Comparison of ENCODE assay signal across 17 cellular contexts in the genomic region with DNA sequence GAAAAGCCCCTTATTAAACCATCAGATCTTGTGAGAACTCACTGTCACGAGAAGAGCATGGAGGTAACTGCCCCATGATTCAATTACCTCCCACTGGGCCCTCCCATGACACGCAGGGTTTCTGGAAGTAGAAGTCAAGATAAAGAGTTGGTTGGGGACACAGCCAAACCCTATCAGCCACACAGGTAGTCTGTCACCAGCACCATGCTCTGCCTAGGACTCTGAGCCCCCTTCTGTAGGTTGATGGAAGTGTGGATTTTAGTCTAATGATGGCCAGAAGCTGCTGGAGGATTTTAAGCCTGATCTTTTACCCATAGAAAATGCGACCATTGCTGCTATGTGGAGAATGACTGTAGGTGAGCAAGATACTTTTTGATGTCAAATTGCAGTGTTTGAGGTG.
DNase-seq lines count a peak whose midpoint lies in the region; ATAC-seq and TF ChIP-seq lines count a peak whose summit lies in the region.
"Had no signal": no experiment of that assay in that cellular context is flagged by ENCODE, and none has a peak within 500 bp of the region (broad histone marks: within the 10 kb centered on the region; RNA-seq: fewer than 3 reads in every experiment).

No MANE protein-coding gene starts in this region.

- no peaks in the 10 kb centered on the region for H3K9me3 ChIP-seq in tibial artery
- H3K9me3 ChIP-seq: neutrophil, uterus had no signal

- no peak overlapping the region for H3K4me3 Mint-ChIP-seq in activated naive CD4-positive, alpha-beta T cell treated with anti-CD3 and anti-CD28 coated beads for 36 hours
- no peak overlapping the region for H3K4me3 Mint-ChIP-seq in activated naive CD8-positive, alpha-beta T cell
- peak overlapping the region in 4 of 5 donors; percentile 43 to 85 (median 78) for H3K4me3 Mint-ChIP-seq in immature natural killer cell
- H3K4me3 Mint-ChIP-seq: T-helper 2 cell treated with Interferon-gamma antibody and Interleukin-4, amounts not matched to agents 5 μg/mL and 100 μg/mL, for 36 hours had no signal

- no peaks in the 10 kb centered on the region for H3K27me3 ChIP-seq in tibial artery
- H3K27me3 ChIP-seq: neutrophil, uterus had no signal

- no peak for TF ChIP-seq CTCF in tibial artery (IDR thresholded peaks at IDR 0.05)

- CTCF ChIA-PET in activated naive CD4-positive, alpha-beta T cell treated with anti-CD3 and anti-CD28 coated beads for 36 hours (lab: Charles Lee) = interaction anchor here (0.8 kb wide), 1 partner anchor 471 kb away, joined by 3 read pairs; no protein-coding TSS in a partner anchor

- no peaks in the 10 kb centered on the region for H3K27me3 Mint-ChIP-seq in activated naive CD4-positive, alpha-beta T cell treated with anti-CD3 and anti-CD28 coated beads for 36 hours (ENCODE audit: low read depth)
- no peaks in the 10 kb centered on the region for H3K27me3 Mint-ChIP-seq in activated naive CD8-positive, alpha-beta T cell
- H3K27me3 Mint-ChIP-seq in immature natural killer cell (ENCODE audit: low read depth in 3 of 3) = peaks cover 4 to 8% (median 8%) of the 10 kb centered on the region in 3 donors

- H3K36me3 ChIP-seq in tibial artery = no peaks in the 10 kb centered on the region
- H3K36me3 ChIP-seq: uterus had no signal

- no peak overlapping the region for H3K4me3 ChIP-seq in tibial artery
- H3K4me3 ChIP-seq: uterus had no signal

- H3K9me3 Mint-ChIP-seq in activated naive CD4-positive, alpha-beta T cell treated with anti-CD3 and anti-CD28 coated beads for 36 hours = peaks cover 9% of the 10 kb centered on the region
- no peaks in the 10 kb centered on the region for H3K9me3 Mint-ChIP-seq in activated naive CD8-positive, alpha-beta T cell (ENCODE audit: low read depth)
- no peaks in the 10 kb centered on the region for H3K9me3 Mint-ChIP-seq in immature natural killer cell

- H3K27ac Mint-ChIP-seq in activated naive CD4-positive, alpha-beta T cell treated with anti-CD3 and anti-CD28 coated beads for 36 hours = peak overlapping the region; percentile 73
- H3K27ac Mint-ChIP-seq in activated naive CD8-positive, alpha-beta T cell = peak overlapping the region; percentile 36
- H3K27ac Mint-ChIP-seq in immature natural killer cell = peak overlapping the region; percentile 93 to 99 (median 98)

- intact Hi-C loops in activated naive CD4-positive, alpha-beta T cell treated with anti-CD3 and anti-CD28 coated beads for 36 hours (cut with micrococcal nuclease) = loop anchor here (2.0 kb wide), 2 partner anchors 13 to 21 kb away; no protein-coding TSS in a partner anchor
- intact Hi-C loops in tibial artery (cut with DNase I; ENCODE audit: low total_unique reads) = no loop called here

- H3K4me1 Mint-ChIP-seq in activated naive CD4-positive, alpha-beta T cell treated with anti-CD3 and anti-CD28 coated beads for 36 hours (ENCODE audit: low read depth) = peaks cover 78% of the 10 kb centered on the region
- H3K4me1 Mint-ChIP-seq in activated naive CD8-positive, alpha-beta T cell (ENCODE audit: low read depth) = peaks cover 84% of the 10 kb centered on the region
- peaks cover 71 to 92% of the 10 kb centered on the region in 2 donors for H3K4me1 Mint-ChIP-seq in immature natural killer cell

- H3K27ac ChIP-seq in tibial artery = peak overlapping the region; percentile 84 to 91
- H3K27ac ChIP-seq: HL-60, neutrophil had no signal

- peaks cover 9 to 100% (median 65%) of the 10 kb centered on the region in 4 donors for H3K4me1 ChIP-seq in tibial artery

- ATAC-seq in GM21367 (IDR thresholded peaks at IDR 0.05; ENCODE audit: unreplicated experiment) (no peak), GM19023 (IDR thresholded peaks at IDR 0.05; ENCODE audit: unreplicated experiment) (no peak)
- ATAC-seq: left lobe of liver had no signal

- DNase-seq in activated naive CD4-positive, alpha-beta T cell treated with anti-CD3 and anti-CD28 coated beads for 36 hours = no peak
- no peak for DNase-seq in activated naive CD4-positive, alpha-beta T cell (lab: John Stamatoyannopoulos, UW)
- DNase-seq in immature natural killer cell (no peak), tibial artery (no peak), DMS153 (lab: John Stamatoyannopoulos, UW) (no peak)
- DNase-seq: anterior cingulate cortex; effector CD4-positive, alpha-beta T cell; GOT3; NCI-H2081 treated with DMSO at 0.1 percent for 48 hours; uterus had no signal

- H3K36me3 Mint-ChIP-seq in activated naive CD4-positive, alpha-beta T cell treated with anti-CD3 and anti-CD28 coated beads for 36 hours (ENCODE audit: low read depth) = peaks cover 31% of the 10 kb centered on the region
- peaks cover 13% of the 10 kb centered on the region for H3K36me3 Mint-ChIP-seq in activated naive CD8-positive, alpha-beta T cell
- H3K36me3 Mint-ChIP-seq in immature natural killer cell = peaks cover 0 to 11% (median 5%) of the 10 kb centered on the region in 3 donors

Comparison
In these comparisons a context has a peak if more than half of its experiments do, and no peak if none do; other contexts are left out.
1. H3K27ac Mint-ChIP-seq: peak in every context shown above with its lines; median percentile 98 in immature natural killer cell; 73 in activated naive CD4-positive, alpha-beta T cell treated with anti-CD3 and anti-CD28 coated beads for 36 hours; 36 in activated naive CD8-positive, alpha-beta T cell.
2. H3K4me3 Mint-ChIP-seq: peak in immature natural killer cell (4 of 5); none in activated naive CD4-positive, alpha-beta T cell treated with anti-CD3 and anti-CD28 coated beads for 36 hours (single experiment) and activated naive CD8-positive, alpha-beta T cell (single experiment).